8 cellular contexts compared by ENCODE assay signal in the genomic region with DNA sequence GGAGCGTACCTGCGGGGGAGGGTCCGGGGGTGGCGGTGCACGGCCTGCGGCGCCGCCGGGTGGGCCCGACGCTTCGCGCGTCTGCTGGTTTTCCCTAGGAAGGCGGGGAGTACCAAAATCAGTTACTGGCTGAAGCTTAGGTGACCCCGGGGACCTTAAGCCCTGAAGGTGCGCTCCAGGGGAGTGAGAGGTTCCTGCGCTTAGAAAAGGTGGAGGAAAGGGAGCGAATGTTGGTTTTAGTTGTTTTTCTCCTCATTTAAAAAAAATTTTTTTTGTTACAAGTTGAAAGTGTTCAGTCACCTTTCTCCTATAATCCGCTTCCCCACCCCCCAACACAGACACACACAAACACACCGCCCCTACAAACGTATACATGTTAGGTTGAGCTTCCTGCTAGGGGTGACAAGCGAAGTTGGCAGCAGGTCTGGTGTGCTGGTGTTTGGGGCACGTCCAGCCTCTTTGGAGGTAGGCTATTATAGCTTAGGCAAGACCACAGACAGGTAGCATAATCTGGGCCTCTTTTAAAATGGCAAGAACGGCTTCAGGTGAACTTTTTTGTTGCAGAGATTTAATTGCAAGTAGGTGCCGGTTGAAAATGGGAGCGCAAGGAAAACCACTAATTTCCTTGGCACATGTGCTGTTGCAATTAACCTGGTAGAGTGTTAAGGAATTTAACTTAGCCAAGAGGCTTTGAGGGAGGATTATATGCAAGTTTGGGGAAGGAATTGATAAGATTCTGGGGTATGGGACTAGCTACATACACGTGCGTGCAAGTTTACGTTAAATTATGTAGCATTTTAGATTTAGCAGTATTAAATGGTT. TPM values are rescaled to one million over a fixed set of nuclear protein-coding genes. Genes with fewer than 3 reads are reported as not detected.
DNase-seq lines count a peak whose midpoint lies in the region; ATAC-seq and TF ChIP-seq lines count a peak whose summit lies in the region.

No MANE protein-coding gene starts in this region.

- ATAC-seq in GM21367 (IDR thresholded peaks at IDR 0.05; ENCODE audit: unreplicated experiment), result peak; percentile 33

- no peak for DNase-seq in BJ (ENCODE audit: low read depth)
- DNase-seq in MG63, result peak; percentile 45
- peak; percentile 67 for DNase-seq in activated CD4-positive, alpha-beta T cell treated with anti-CD3 and anti-CD28 coated beads, Interleukin-2, amount 10 ng/mL, durations not matched to agents 7 days and 5 days
- DNase-seq in effector CD8-positive, alpha-beta T cell (lab: John Stamatoyannopoulos, UW), result peak; percentile 12
- peak; percentile 29 for DNase-seq in mucosa of gallbladder (ENCODE audit: low spot score)
- no peak for DNase-seq in OCI-M2 (lab: John Stamatoyannopoulos, UW; ENCODE audit: unreplicated experiment)

- H3K27me3 ChIP-seq in BJ (ENCODE audit: control insufficient read depth, insufficient read depth, low read length) (no peaks in the 10 kb centered on the region), MG63 (no peaks in the 10 kb centered on the region)

- TF ChIP-seq CTCF in BJ (IDR thresholded peaks at IDR 0.05; ENCODE audit: insufficient read depth, low read depth, low read length), result no peak

- no peaks in the 10 kb centered on the region for H3K9me3 Mint-ChIP-seq in activated CD4-positive, alpha-beta T cell treated with anti-CD3 and anti-CD28 coated beads, Interleukin-2, amount 10 ng/mL, durations not matched to agents 7 days and 5 days

- no peaks in the 10 kb centered on the region for H3K9me3 ChIP-seq in MG63

- POLR2A ChIA-PET in BJ (lab: Charles Lee), result no interaction called here
- POLR2A ChIA-PET in activated CD4-positive, alpha-beta T cell treated with anti-CD3 and anti-CD28 coated beads, Interleukin-2, amount 10 ng/mL, durations not matched to agents 7 days and 5 days (lab: Charles Lee), result interaction anchor here (0.7 to 0.8 kb wide), 3 partner anchors 23 to 65 kb away, joined by 3 to 4 read pairs (median 3); no protein-coding TSS in a partner anchor

- peak overlapping the region; percentile 93 for H3K27ac Mint-ChIP-seq in activated CD4-positive, alpha-beta T cell treated with anti-CD3 and anti-CD28 coated beads, Interleukin-2, amount 10 ng/mL, durations not matched to agents 7 days and 5 days

- H3K36me3 ChIP-seq in BJ (ENCODE audit: control insufficient read depth, insufficient read depth, low read length) (no peaks in the 10 kb centered on the region), MG63 (no peaks in the 10 kb centered on the region)

- CTCF ChIA-PET in BJ (lab: Yijun Ruan, JAX), result interaction anchor here (0.7 to 1.0 kb wide), 2 partner anchors 44 to 124 kb away, joined by 3 read pairs; no protein-coding TSS in a partner anchor
- CTCF ChIA-PET in activated CD4-positive, alpha-beta T cell treated with anti-CD3 and anti-CD28 coated beads, Interleukin-2, amount 10 ng/mL, durations not matched to agents 7 days and 5 days (lab: Charles Lee), result interaction anchor here (0.5 kb wide), 1 partner anchor 215 kb away, joined by 3 read pairs; no protein-coding TSS in a partner anchor

- H3K36me3 Mint-ChIP-seq in activated CD4-positive, alpha-beta T cell treated with anti-CD3 and anti-CD28 coated beads, Interleukin-2, amount 10 ng/mL, durations not matched to agents 7 days and 5 days (ENCODE audit: low read depth), result peaks cover 22% of the 10 kb centered on the region

- H3K4me1 Mint-ChIP-seq in activated CD4-positive, alpha-beta T cell treated with anti-CD3 and anti-CD28 coated beads, Interleukin-2, amount 10 ng/mL, durations not matched to agents 7 days and 5 days, result peaks cover 44% of the 10 kb centered on the region

- peaks cover 2% of the 10 kb centered on the region for H3K27me3 Mint-ChIP-seq in activated CD4-positive, alpha-beta T cell treated with anti-CD3 and anti-CD28 coated beads, Interleukin-2, amount 10 ng/mL, durations not matched to agents 7 days and 5 days

- H3K4me3 ChIP-seq in BJ (ENCODE audit: low read depth, low read length) (peak overlapping the region; percentile 97), MG63 (peak overlapping the region; percentile 87)

- no peak overlapping the region for H3K4me3 Mint-ChIP-seq in activated CD4-positive, alpha-beta T cell treated with anti-CD3 and anti-CD28 coated beads, Interleukin-2, amount 10 ng/mL, durations not matched to agents 7 days and 5 days

- peak overlapping the region; percentile 76 for H3K27ac ChIP-seq in temporal lobe (ENCODE audit: low read depth, low read length)

RNA-seq across cellular contexts. Expression of gene ADD3, which starts 0.9 kb away (rescaled TPM):
- polyA plus RNA-seq in BJ (2011; rRNA removed), result 52.0 and 96.2 TPM in 2 replicates
- polyA minus RNA-seq in BJ (2011; rRNA and poly(A)+ RNA removed), result 44.0 and 67.4 TPM in 2 replicates
- total RNA-seq in MG63 (2014; rRNA removed; shearing (Covaris generic); ENCODE audit: low replicate concordance), result 14.1 and 40.2 TPM in 2 replicates
- 100 to 1,000 TPM; 360 to 444 TPM for total RNA-seq in activated CD4-positive, alpha-beta T cell treated with anti-CD3 and anti-CD28 coated beads, Interleukin-2, amount 10 ng/mL, durations not matched to agents 7 days and 5 days
- total RNA-seq in mucosa of gallbladder (201 TPM), temporal lobe (75.7 TPM)

Comparison
In these comparisons a context has a peak if more than half of its experiments do, and no peak if none do; other contexts are left out.
1. DNase-seq: peak in MG63 (single experiment), activated CD4-positive, alpha-beta T cell treated with anti-CD3 and anti-CD28 coated beads, Interleukin-2, amount 10 ng/mL, durations not matched to agents 7 days and 5 days (single experiment), effector CD8-positive, alpha-beta T cell (single experiment) and mucosa of gallbladder (single experiment); none in BJ (single experiment) and OCI-M2 (single experiment).